Comparison of ENCODE assay signal across 36 cellular contexts in the genomic region with DNA sequence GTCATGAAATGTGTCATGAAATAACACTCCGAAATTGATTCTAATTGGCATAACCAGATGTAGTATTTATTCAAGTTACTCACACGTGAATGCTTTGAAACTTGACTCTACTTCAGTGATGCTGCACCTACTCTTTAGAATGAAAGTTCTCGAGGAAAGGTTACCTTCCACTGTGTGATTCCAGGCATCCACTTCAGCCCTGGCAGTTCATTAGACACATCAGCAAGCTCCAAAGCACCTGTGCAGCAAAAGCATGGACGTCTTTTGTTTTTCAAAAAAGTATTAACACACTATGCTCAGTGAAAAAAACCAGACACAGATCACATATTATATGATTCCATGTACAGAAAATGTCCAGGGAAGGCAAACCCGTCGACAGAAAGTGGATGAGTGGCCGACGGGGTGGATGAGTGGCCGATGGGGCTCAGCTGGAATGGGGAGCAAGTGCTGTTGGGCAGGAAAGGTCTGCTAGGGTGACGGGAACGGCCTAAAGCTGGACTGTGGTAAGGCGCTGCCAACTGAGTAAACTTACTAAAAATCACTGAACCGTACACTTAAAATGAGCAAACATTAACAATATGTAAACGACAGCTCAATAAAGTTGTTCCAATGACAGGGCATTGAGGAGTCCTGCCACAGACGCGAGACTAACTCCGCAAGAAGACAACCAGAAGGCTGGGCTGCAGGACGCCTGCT. TPM values are rescaled to one million over a fixed set of nuclear protein-coding genes. Genes with fewer than 3 reads are reported as not detected.
DNase-seq lines count a peak whose midpoint lies in the region; ATAC-seq and TF ChIP-seq lines count a peak whose summit lies in the region.
"Had no signal": no experiment of that assay in that cellular context is flagged by ENCODE, and none has a peak within 500 bp of the region (broad histone marks: within the 10 kb centered on the region; RNA-seq: fewer than 3 reads in every experiment).

No MANE protein-coding gene starts in this region.

- no peak overlapping the region for H3K4me3 ChIP-seq in thoracic aorta
- H3K4me3 ChIP-seq: A549, ascending aorta, cardiac muscle cell, colonic mucosa, gastroesophageal sphincter, GM12878, hepatocyte, MG63, neural progenitor cell, PC-9, SK-N-MC, smooth muscle cell, tibial nerve had no signal

- ATAC-seq in thoracic aorta (ENCODE audit: insufficient number of reproducible peaks, low FRiP score, low read depth) (no peak), GM19395 (IDR thresholded peaks at IDR 0.05; ENCODE audit: unreplicated experiment) (no peak)
- ATAC-seq: A549, gastroesophageal sphincter, left cardiac atrium had no signal

- H3K36me3 Mint-ChIP-seq in brain, result peaks cover 81% of the 10 kb centered on the region

- peak overlapping the region in 3 of 5 experiments; percentile 3 to 70 (median 37) for H3K27ac Mint-ChIP-seq in brain
- H3K27ac Mint-ChIP-seq: memory B cell; neural progenitor cell; stimulated activated naive CD8-positive, alpha-beta T cell treated with anti-CD3 and anti-CD28 coated beads, Interleukin-15, Interleukin-2, amounts not matched to agents 100 ng/mL and 50 ng/mL, for 24 hours had no signal

- H3K27me3 Mint-ChIP-seq in brain, result no peaks in the 10 kb centered on the region
- H3K27me3 Mint-ChIP-seq: CD4-positive, CD25-positive, alpha-beta regulatory T cell; memory B cell; stimulated activated naive CD8-positive, alpha-beta T cell treated with anti-CD3 and anti-CD28 coated beads, Interleukin-15, Interleukin-2, amounts not matched to agents 100 ng/mL and 50 ng/mL, for 24 hours had no signal

- H3K4me3 Mint-ChIP-seq in brain, result no peak overlapping the region
- H3K4me3 Mint-ChIP-seq: memory B cell; neural progenitor cell; stimulated activated naive CD8-positive, alpha-beta T cell treated with anti-CD3 and anti-CD28 coated beads, Interleukin-15, Interleukin-2, amounts not matched to agents 100 ng/mL and 50 ng/mL, for 24 hours had no signal

- no peaks in the 10 kb centered on the region for H3K9me3 ChIP-seq in thoracic aorta
- H3K9me3 ChIP-seq: A549, ascending aorta, colonic mucosa, gastroesophageal sphincter, MG63, tibial nerve had no signal

- H3K4me1 ChIP-seq in thoracic aorta (ENCODE audit: control insufficient read depth in 1 of 2, low read depth in 2 of 2), result peaks cover 0 to 17% of the 10 kb centered on the region in 2 donors
- H3K4me1 ChIP-seq: A549, ascending aorta, colonic mucosa, gastroesophageal sphincter, neural progenitor cell, parathyroid adenoma, tibial nerve had no signal

- H3K27ac ChIP-seq in thoracic aorta, result peak overlapping the region; percentile 11 to 60
- H3K27ac ChIP-seq: A549, cardiac muscle cell, colonic mucosa, gastroesophageal sphincter, hepatocyte, neural progenitor cell, parathyroid adenoma, PC-9, SK-N-MC, tibial nerve had no signal

- H3K9me3 Mint-ChIP-seq in brain, result no peaks in the 10 kb centered on the region
- H3K9me3 Mint-ChIP-seq: CD4-positive, CD25-positive, alpha-beta regulatory T cell; memory B cell; neural progenitor cell; stimulated activated naive CD8-positive, alpha-beta T cell treated with anti-CD3 and anti-CD28 coated beads, Interleukin-15, Interleukin-2, amounts not matched to agents 100 ng/mL and 50 ng/mL, for 24 hours had no signal

- H3K4me1 Mint-ChIP-seq in brain, result peaks cover 11% of the 10 kb centered on the region
- H3K4me1 Mint-ChIP-seq: neural progenitor cell had no signal

- TF ChIP-seq CTCF in brain (conservative IDR thresholded peaks at IDR 0.05), result no peak
- no peak for TF ChIP-seq CTCF in thoracic aorta (IDR thresholded peaks at IDR 0.05)

- peaks cover 50% of the 10 kb centered on the region for H3K36me3 ChIP-seq in thoracic aorta

- H3K27me3 ChIP-seq in thoracic aorta (replicated peaks; ENCODE audit: insufficient read depth), result no peaks in the 10 kb centered on the region
- H3K27me3 ChIP-seq: ascending aorta, cardiac muscle cell, colonic mucosa, gastroesophageal sphincter, hepatocyte, MG63, neural progenitor cell, tibial nerve had no signal

- DNase-seq in NCI-H2196 (lab: John Stamatoyannopoulos, UW; ENCODE audit: unreplicated experiment) (peak; percentile 38), NCI-H2196 treated with DMSO at 0.1 percent for 48 hours (lab: John Stamatoyannopoulos, UW; ENCODE audit: unreplicated experiment) (no peak), NCI-H2171 treated with DMSO at 0.1 percent for 48 hours (lab: John Stamatoyannopoulos, UW) (peak; percentile 83), thoracic aorta (ENCODE audit: low spot score) (no peak), 8988T (no peak)
- DNase-seq in activated CD4-positive, alpha-beta T cell treated with anti-CD3 and anti-CD28 coated beads for 4 hours, result no peak
- DNase-seq: activated CD4-positive, CD25-positive, alpha-beta regulatory T cell; activated gamma-delta T cell treated with Interleukin-2 at 50 U/mL for 16 hours; activated T-cell treated with anti-CD3 and anti-CD28 coated beads, Interleukin-2, amount 50 U/mL, for 48 hours; AML-193; CD4-positive, CD25-positive, alpha-beta regulatory T cell; colonic mucosa; effector CD4-positive, alpha-beta T cell; H7; KBM-7; left cardiac atrium; MG63; NCI-H1694; NCI-H524 treated with DMSO at 0.1 percent for 48 hours; PC-9; T-helper 1 cell had no signal

RNA-seq across cellular contexts. Expression of gene NSUN2, which starts 21.1 kb away (rescaled TPM):
- polyA plus RNA-seq in brain (ENCODE audit: insufficient read depth, low read depth, low replicate concordance), result 27.8 TPM
- 10 to 100 TPM; 42.2 to 52.6 TPM for total RNA-seq in thoracic aorta

RNA-seq across cellular contexts. Expression of gene SRD5A1, which starts 21.5 kb away (rescaled TPM):
- polyA plus RNA-seq in brain (ENCODE audit: insufficient read depth, low read depth, low replicate concordance), result 32.4 TPM
- 1 to 10 TPM; 7.6 to 8.5 TPM for total RNA-seq in thoracic aorta

Comparison
In these comparisons a context has a peak if more than half of its experiments do, and no peak if none do; other contexts are left out.
1. DNase-seq: peak in NCI-H2196 (single experiment) and NCI-H2171 treated with DMSO at 0.1 percent for 48 hours (single experiment); none in NCI-H2196 treated with DMSO at 0.1 percent for 48 hours (single experiment), thoracic aorta (single experiment), activated CD4-positive, alpha-beta T cell treated with anti-CD3 and anti-CD28 coated beads for 4 hours (0 of 2) and 8988T (single experiment).